ENCODE assay signal across 15 cellular contexts in the genomic region with DNA sequence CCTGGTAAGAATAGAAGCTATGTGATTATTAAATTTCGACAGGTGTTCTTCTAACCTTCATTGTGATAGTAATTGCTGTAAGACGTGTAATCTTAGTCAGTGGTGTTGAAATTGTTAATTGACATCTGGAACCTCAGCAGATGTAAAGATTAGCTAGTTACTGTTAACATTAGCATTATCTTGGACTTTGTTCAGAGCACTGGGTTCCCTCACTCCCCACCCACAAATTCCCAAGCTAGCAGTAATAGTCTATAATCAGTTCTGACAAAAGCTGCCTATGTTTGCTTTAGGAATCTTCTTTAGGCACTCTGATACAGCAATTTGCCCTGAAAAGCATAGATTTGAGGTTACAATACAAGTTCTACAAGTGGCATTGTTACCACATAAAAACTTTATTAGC.
DNase-seq lines count a peak whose midpoint lies in the region; ATAC-seq and TF ChIP-seq lines count a peak whose summit lies in the region.
"Had no signal": no experiment of that assay in that cellular context is flagged by ENCODE, and none has a peak within 500 bp of the region (broad histone marks: within the 10 kb centered on the region; RNA-seq: fewer than 3 reads in every experiment).

No MANE protein-coding gene starts in this region.

- CTCF ChIA-PET in Caco-2 (lab: Charles Lee): interaction anchor here (0.9 to 1.2 kb wide), 2 partner anchors 10 to 242 kb away, joined by 3 to 4 read pairs; no protein-coding TSS in a partner anchor
- CTCF ChIA-PET in activated CD8-positive, alpha-beta memory T cell treated with anti-CD3 and anti-CD28 coated beads, Interleukin-2, amount 10 ng/mL, durations not matched to agents 7 days and 5 days (lab: Charles Lee): no interaction called here

- H3K4me1 ChIP-seq in Caco-2 (peaks cover 44% of the 10 kb centered on the region), neural progenitor cell (peaks cover 28% of the 10 kb centered on the region)
- H3K4me1 ChIP-seq: BLaER1 treated with 17β-estradiol and CSF1 and Interleukin-3, amounts not matched to agents 10 nM and 100 nM had no signal

- H3K36me3 ChIP-seq in Caco-2 (ENCODE audit: control insufficient read depth, insufficient read depth, low read length) (no peaks in the 10 kb centered on the region), neural progenitor cell (no peaks in the 10 kb centered on the region)
- H3K36me3 ChIP-seq: BLaER1 treated with 17β-estradiol and CSF1 and Interleukin-3, amounts not matched to agents 10 nM and 100 nM had no signal

- H3K4me3 ChIP-seq in Caco-2 (ENCODE audit: low read depth, low read length): no peak overlapping the region
- H3K4me3 ChIP-seq in fibroblast of villous mesenchyme (ENCODE audit: low read depth, low read length): no peak overlapping the region
- H3K4me3 ChIP-seq in neural progenitor cell: no peak overlapping the region
- H3K4me3 ChIP-seq: BLaER1 treated with 17β-estradiol and CSF1 and Interleukin-3, amounts not matched to agents 10 nM and 100 nM had no signal

- POLR2A ChIA-PET in Caco-2 (lab: Charles Lee): no interaction called here

- H3K27ac ChIP-seq in neural progenitor cell: no peak overlapping the region
- H3K27ac ChIP-seq: BLaER1 treated with 17β-estradiol and CSF1 and Interleukin-3, amounts not matched to agents 10 nM and 100 nM had no signal

- no TSS peak for BruUV-seq in Caco-2 (replicated peaks; lab: Mats Ljungman, UMichigan)

- H3K9me3 ChIP-seq in Caco-2 (no peaks in the 10 kb centered on the region), neural progenitor cell (ENCODE audit: low read depth) (no peaks in the 10 kb centered on the region)
- H3K9me3 ChIP-seq: BLaER1 treated with 17β-estradiol and CSF1 and Interleukin-3, amounts not matched to agents 10 nM and 100 nM had no signal

- H3F3A ChIP-seq in neural progenitor cell (ENCODE audit: low read depth): no peaks in the 10 kb centered on the region

- H3K9ac ChIP-seq in neural progenitor cell: no peak overlapping the region
- H3K9ac ChIP-seq: BLaER1 treated with 17β-estradiol and CSF1 and Interleukin-3, amounts not matched to agents 10 nM and 100 nM had no signal

- TF ChIP-seq CTCF in Caco-2 (IDR thresholded peaks at IDR 0.05; ENCODE audit: insufficient read depth in 1 of 2, low read depth in 1 of 2, low read length in 1 of 2, severe bottlenecking in 1 of 2, unreplicated experiment in 1 of 2): no peak
- TF ChIP-seq CTCF in fibroblast of villous mesenchyme (IDR thresholded peaks at IDR 0.05; ENCODE audit: insufficient read depth, low read depth, low read length): no peak
- no peak for TF ChIP-seq CTCF in neural progenitor cell (IDR thresholded peaks at IDR 0.05)

- no peak overlapping the region for H2AFZ ChIP-seq in neural progenitor cell (replicated peaks)

- H3K9me3 Mint-ChIP-seq in Caco-2 (ENCODE audit: unreplicated experiment): no peaks in the 10 kb centered on the region
- H3K9me3 Mint-ChIP-seq in neural progenitor cell: peaks cover 4% of the 10 kb centered on the region
- H3K9me3 Mint-ChIP-seq in activated T-cell treated with anti-CD3 and anti-CD28 coated beads, Interleukin-2, amount 50 U/mL, for 24 hours: no peaks in the 10 kb centered on the region
- H3K9me3 Mint-ChIP-seq in activated CD8-positive, alpha-beta memory T cell treated with anti-CD3 and anti-CD28 coated beads, Interleukin-2, amount 10 ng/mL, durations not matched to agents 7 days and 5 days (ENCODE audit: low read depth): no peaks in the 10 kb centered on the region

- no peaks in the 10 kb centered on the region for H3K79me2 ChIP-seq in neural progenitor cell (ENCODE audit: low read depth)

- intact Hi-C loops in Caco-2 (cut with micrococcal nuclease; ENCODE audit: unreplicated experiment): loop anchor here (1.0 to 2.0 kb wide), 2 partner anchors 25 to 136 kb away; no protein-coding TSS in a partner anchor

- no peaks in the 10 kb centered on the region for H4K20me1 ChIP-seq in neural progenitor cell (ENCODE audit: low read depth)
- H4K20me1 ChIP-seq: BLaER1 treated with 17β-estradiol and CSF1 and Interleukin-3, amounts not matched to agents 10 nM and 100 nM had no signal

- ATAC-seq in activated CD8-positive, alpha-beta memory T cell treated with anti-CD3 and anti-CD28 coated beads, Interleukin-2, amount 10 ng/mL, durations not matched to agents 7 days and 5 days: no peak

- DNase-seq in Caco-2 (peak; percentile 62 to 67), NCI-H524 treated with DMSO at 0.1 percent for 48 hours (lab: John Stamatoyannopoulos, UW) (peak; percentile 18), fibroblast of villous mesenchyme (ENCODE audit: low read depth) (peak; percentile 2), neural progenitor cell (ENCODE audit: low spot score) (no peak), ureter (ENCODE audit: low spot score) (no peak)
- DNase-seq in activated T-cell treated with anti-CD3 and anti-CD28 coated beads, Interleukin-2, amount 50 U/mL, for 24 hours: no peak
- no peak for DNase-seq in activated T-cell treated with anti-CD3 and anti-CD28 coated beads, Interleukin-2, amount 50 U/mL, for 1 hour
- DNase-seq in activated CD8-positive, alpha-beta memory T cell treated with anti-CD3 and anti-CD28 coated beads, Interleukin-2, amount 10 ng/mL, durations not matched to agents 7 days and 5 days: no peak
- DNase-seq: 8988T; CD4-positive, CD25-positive, alpha-beta regulatory T cell; CD8-positive, alpha-beta memory T cell; COR-L47; H9 had no signal

- H3K4me2 ChIP-seq in neural progenitor cell: peak overlapping the region; percentile 57
- H3K4me2 ChIP-seq: BLaER1 treated with 17β-estradiol and CSF1 and Interleukin-3, amounts not matched to agents 10 nM and 100 nM had no signal

- no peak overlapping the region for H3K4me3 Mint-ChIP-seq in Caco-2 (ENCODE audit: unreplicated experiment)
- no peak overlapping the region for H3K4me3 Mint-ChIP-seq in neural progenitor cell
- H3K4me3 Mint-ChIP-seq in activated T-cell treated with anti-CD3 and anti-CD28 coated beads, Interleukin-2, amount 50 U/mL, for 24 hours: no peak overlapping the region
- no peak overlapping the region for H3K4me3 Mint-ChIP-seq in activated CD8-positive, alpha-beta memory T cell treated with anti-CD3 and anti-CD28 coated beads, Interleukin-2, amount 10 ng/mL, durations not matched to agents 7 days and 5 days
- H3K4me3 Mint-ChIP-seq: B cell; CD4-positive, CD25-positive, alpha-beta regulatory T cell; CD8-positive, alpha-beta memory T cell; H9 had no signal

- no peaks in the 10 kb centered on the region for H3K27me3 ChIP-seq in Caco-2 (replicated peaks; ENCODE audit: control insufficient read depth, insufficient read depth, low read length)
- H3K27me3 ChIP-seq in neural progenitor cell: no peaks in the 10 kb centered on the region
- H3K27me3 ChIP-seq: BLaER1 treated with 17β-estradiol and CSF1 and Interleukin-3, amounts not matched to agents 10 nM and 100 nM had no signal

- no peaks in the 10 kb centered on the region for H3K27me3 Mint-ChIP-seq in Caco-2 (ENCODE audit: insufficient read depth, unreplicated experiment)
- H3K27me3 Mint-ChIP-seq in neural progenitor cell (ENCODE audit: insufficient read depth, low read depth): peaks cover 2% of the 10 kb centered on the region
- peaks cover 7% of the 10 kb centered on the region for H3K27me3 Mint-ChIP-seq in activated T-cell treated with anti-CD3 and anti-CD28 coated beads, Interleukin-2, amount 50 U/mL, for 24 hours
- H3K27me3 Mint-ChIP-seq in activated CD8-positive, alpha-beta memory T cell treated with anti-CD3 and anti-CD28 coated beads, Interleukin-2, amount 10 ng/mL, durations not matched to agents 7 days and 5 days: peaks cover 2% of the 10 kb centered on the region
- H3K27me3 Mint-ChIP-seq: CD4-positive, CD25-positive, alpha-beta regulatory T cell had no signal

- H3K4me1 Mint-ChIP-seq in Caco-2 (ENCODE audit: low read depth, unreplicated experiment) (peaks cover 30% of the 10 kb centered on the region), neural progenitor cell (peaks cover 29% of the 10 kb centered on the region)
- H3K4me1 Mint-ChIP-seq in activated T-cell treated with anti-CD3 and anti-CD28 coated beads, Interleukin-2, amount 50 U/mL, for 24 hours (ENCODE audit: low read depth): no peaks in the 10 kb centered on the region
- H3K4me1 Mint-ChIP-seq in activated CD8-positive, alpha-beta memory T cell treated with anti-CD3 and anti-CD28 coated beads, Interleukin-2, amount 10 ng/mL, durations not matched to agents 7 days and 5 days: no peaks in the 10 kb centered on the region
- H3K4me1 Mint-ChIP-seq: B cell; CD4-positive, CD25-positive, alpha-beta regulatory T cell; CD8-positive, alpha-beta memory T cell had no signal

- peak overlapping the region; percentile 75 for H3K27ac Mint-ChIP-seq in Caco-2 (ENCODE audit: unreplicated experiment)
- no peak overlapping the region for H3K27ac Mint-ChIP-seq in neural progenitor cell
- H3K27ac Mint-ChIP-seq in activated T-cell treated with anti-CD3 and anti-CD28 coated beads, Interleukin-2, amount 50 U/mL, for 24 hours: no peak overlapping the region
- no peak overlapping the region for H3K27ac Mint-ChIP-seq in activated CD8-positive, alpha-beta memory T cell treated with anti-CD3 and anti-CD28 coated beads, Interleukin-2, amount 10 ng/mL, durations not matched to agents 7 days and 5 days
- H3K27ac Mint-ChIP-seq: B cell; CD4-positive, CD25-positive, alpha-beta regulatory T cell; CD8-positive, alpha-beta memory T cell had no signal

- no peaks in the 10 kb centered on the region for H3K36me3 Mint-ChIP-seq in Caco-2 (ENCODE audit: insufficient read depth, unreplicated experiment)
- H3K36me3 Mint-ChIP-seq in neural progenitor cell: no peaks in the 10 kb centered on the region
- no peaks in the 10 kb centered on the region for H3K36me3 Mint-ChIP-seq in activated T-cell treated with anti-CD3 and anti-CD28 coated beads, Interleukin-2, amount 50 U/mL, for 24 hours (ENCODE audit: low read depth)
- no peaks in the 10 kb centered on the region for H3K36me3 Mint-ChIP-seq in activated CD8-positive, alpha-beta memory T cell treated with anti-CD3 and anti-CD28 coated beads, Interleukin-2, amount 10 ng/mL, durations not matched to agents 7 days and 5 days
- H3K36me3 Mint-ChIP-seq: CD4-positive, CD25-positive, alpha-beta regulatory T cell; CD8-positive, alpha-beta memory T cell had no signal

Comparison
In these comparisons a context has a peak if more than half of its experiments do, and no peak if none do; other contexts are left out.
1. DNase-seq: peak in Caco-2 (2 of 2), NCI-H524 treated with DMSO at 0.1 percent for 48 hours (single experiment) and fibroblast of villous mesenchyme (single experiment); none in neural progenitor cell (single experiment), activated T-cell treated with anti-CD3 and anti-CD28 coated beads, Interleukin-2, amount 50 U/mL, for 24 hours (single experiment), activated T-cell treated with anti-CD3 and anti-CD28 coated beads, Interleukin-2, amount 50 U/mL, for 1 hour (single experiment), ureter (single experiment) and activated CD8-positive, alpha-beta memory T cell treated with anti-CD3 and anti-CD28 coated beads, Interleukin-2, amount 10 ng/mL, durations not matched to agents 7 days and 5 days (single experiment).